ENCODE assay signal across 17 cellular contexts in genomic region chr13:112255550-112256120, GRCh38.
DNase-seq lines count a peak whose midpoint lies in the region; ATAC-seq, FAIRE-seq and TF ChIP-seq lines count a peak whose summit lies in the region.
"Had no signal": no experiment of that assay in that cellular context is flagged by ENCODE, and none has a peak within 500 bp of the region (broad histone marks: within the 10 kb centered on the region; RNA-seq: fewer than 3 reads in every experiment).

No MANE protein-coding gene starts in this region.

- H3K4ac ChIP-seq in H1 (replicated peaks; ENCODE audit: insufficient read length, low read depth, low read length) = no peak overlapping the region

- H3K9me3 ChIP-seq in H1 (ENCODE audit: insufficient read depth in 2 of 2, low read depth in 1 of 2, low read length in 1 of 2) (no peaks in the 10 kb centered on the region), lung (ENCODE audit: control insufficient read depth in 2 of 2, insufficient read depth in 1 of 2, low read length in 1 of 2) (peaks cover 0 to 7% of the 10 kb centered on the region in 2 donors)
- H3K9me3 ChIP-seq: Caco-2 had no signal

- no peak overlapping the region for H2AFZ ChIP-seq in H1 (ENCODE audit: low read length)

- no peak for TF ChIP-seq POLR2A in H1 (IDR thresholded peaks at IDR 0.05; ENCODE audit: control extremely low read depth in 1 of 2, low read depth in 2 of 2, low read length in 2 of 2)

- no peaks in the 10 kb centered on the region for H3K36me3 Mint-ChIP-seq in osteocyte (ENCODE audit: unreplicated experiment)
- H3K36me3 Mint-ChIP-seq in naive thymus-derived CD8-positive, alpha-beta T cell = no peaks in the 10 kb centered on the region
- H3K36me3 Mint-ChIP-seq: CD14-positive monocyte; CD8-positive, alpha-beta T cell had no signal

- no peak overlapping the region for H3K4me3 ChIP-seq in H1 (ENCODE audit: extremely low read depth in 1 of 4, insufficient read depth in 2 of 4, low read depth in 3 of 4, low read length in 4 of 4)
- no peak overlapping the region for H3K4me3 ChIP-seq in lung

- H4K20me1 ChIP-seq in H1 (replicated peaks in 1 of 2; ENCODE audit: control insufficient read depth in 1 of 2, insufficient read depth in 2 of 2, low read length in 2 of 2) = no peaks in the 10 kb centered on the region

- no peak overlapping the region for H2BK15ac ChIP-seq in H1 (ENCODE audit: low read length)

- no peak overlapping the region for H3K9ac ChIP-seq in H1 (replicated peaks in 1 of 4; ENCODE audit: extremely low read depth in 1 of 4, low read depth in 3 of 4, low read length in 3 of 4)

- H3K36me3 ChIP-seq in H1 (ENCODE audit: control insufficient read depth in 2 of 4, insufficient read depth in 4 of 4, low read length in 3 of 4) (no peaks in the 10 kb centered on the region), lung (ENCODE audit: control insufficient read depth in 2 of 2, insufficient read depth in 2 of 2, low read length in 2 of 2) (no peaks in the 10 kb centered on the region)

- TF ChIP-seq RAD21 in H1 (IDR thresholded peaks at IDR 0.05 in 1 of 2, conservative IDR thresholded peaks at IDR 0.05 in 1 of 2; ENCODE audit: low read depth in 2 of 2, low read length in 2 of 2) = no peak

- CTCF ChIA-PET in H1 (lab: Charles Lee; ENCODE audit: partially characterized antibody) = interaction anchor here (1.8 kb wide), 1 partner anchor 32 kb away, joined by 6 read pairs; no protein-coding TSS in a partner anchor

- no peaks in the 10 kb centered on the region for H3K79me1 ChIP-seq in H1 (ENCODE audit: low read depth, low read length)

- ATAC-seq in lung (ENCODE audit: insufficient read depth, low FRiP score) (no peak), HG02884 (IDR thresholded peaks at IDR 0.05; ENCODE audit: unreplicated experiment) (no peak)
- no peak for ATAC-seq in naive thymus-derived CD8-positive, alpha-beta T cell
- ATAC-seq: CD8-positive, alpha-beta T cell; HCT116 had no signal

- H3K27me3 Mint-ChIP-seq in osteocyte (ENCODE audit: unreplicated experiment) = no peaks in the 10 kb centered on the region
- peaks cover 0 to 41% (median 8%) of the 10 kb centered on the region in 5 donors for H3K27me3 Mint-ChIP-seq in naive thymus-derived CD8-positive, alpha-beta T cell

- H3K4me2 ChIP-seq in H1 (ENCODE audit: insufficient read depth in 1 of 2, low read depth in 2 of 2, low read length in 2 of 2) = no peak overlapping the region

- 0 out of 2 replicates have a peak overlapping the region, but pooled peaks have one; percentile 39 for H2BK12ac ChIP-seq in H1 (ENCODE audit: low read depth, low read length)

- no peaks in the 10 kb centered on the region for H3K4me1 Mint-ChIP-seq in osteocyte (ENCODE audit: unreplicated experiment)
- no peaks in the 10 kb centered on the region for H3K4me1 Mint-ChIP-seq in naive thymus-derived CD8-positive, alpha-beta T cell
- H3K4me1 Mint-ChIP-seq: CD14-positive monocyte had no signal

- peak; percentile 49 for DNase-seq in activated CD8-positive, alpha-beta memory T cell treated with anti-CD3 and anti-CD28 coated beads for 24 hours
- DNase-seq in activated CD8-positive, alpha-beta memory T cell treated with anti-CD3 and anti-CD28 coated beads, Interleukin-2, amount 50 U/mL, for 4 hours = no peak
- peak in 1 of 2 experiments; percentile 24 for DNase-seq in H1 (ENCODE audit: low read depth in 1 of 2, low spot score in 2 of 2)
- peak; percentile 27 for DNase-seq in lung (ENCODE audit: low spot score)
- DNase-seq in osteocyte (ENCODE audit: extremely low spot score, unreplicated experiment) = peak; percentile 83
- no peak for DNase-seq in naive thymus-derived CD8-positive, alpha-beta T cell
- no peak for DNase-seq in NCI-H146 treated with DMSO at 0.1 percent for 48 hours (lab: John Stamatoyannopoulos, UW; ENCODE audit: unreplicated experiment)
- DNase-seq: Caco-2, DND-41, GDM1 had no signal

- H3K23ac ChIP-seq in H1 (ENCODE audit: insufficient read length) = no peak overlapping the region

- 90% methylated on average over 19 of the region's 19 CpGs; no CpG with 5 or more reads in 1 of the 2 experiments for WGBS in H1 (ENCODE audit: extremely low coverage in 1 of 2, insufficient coverage in 1 of 2, insufficient read length in 1 of 2, insufficient replicate concordance in 2 of 2, low coverage in 1 of 2, low lambda C conversion rate in 2 of 2, missing lambda C conversion rate in 1 of 2), 2 experiments
- 77 to 80% methylated on average over 19 of the region's 19 CpGs for WGBS in lung, 2 donors

- TF ChIP-seq EP300 in H1 (IDR thresholded peaks at IDR 0.05; ENCODE audit: borderline replicate concordance in 1 of 2, low read depth in 2 of 2, low read length in 2 of 2) = no peak

- no peak overlapping the region for H2BK120ac ChIP-seq in H1 (replicated peaks; ENCODE audit: low read depth, low read length)

- no peak overlapping the region for H3K4me3 Mint-ChIP-seq in osteocyte (ENCODE audit: unreplicated experiment)
- no peak overlapping the region for H3K4me3 Mint-ChIP-seq in naive thymus-derived CD8-positive, alpha-beta T cell
- H3K4me3 Mint-ChIP-seq: CD14-positive monocyte; CD8-positive, alpha-beta T cell had no signal

- H3K27ac ChIP-seq in H1 (ENCODE audit: low read depth, low read length) = no peak overlapping the region
- no peak overlapping the region for H3K27ac ChIP-seq in lung (ENCODE audit: low read depth in 1 of 2, low read length in 1 of 2)
- H3K27ac ChIP-seq: 22Rv1 had no signal

- H3K23me2 ChIP-seq in H1 (ENCODE audit: low read depth, low read length) = no peaks in the 10 kb centered on the region; the same call in 1 of the 2 replicates

- H3K56ac ChIP-seq in H1 (replicated peaks; ENCODE audit: insufficient read length, low read depth, low read length) = no peak overlapping the region

- H3K27ac Mint-ChIP-seq in osteocyte (ENCODE audit: unreplicated experiment) = no peak overlapping the region
- no peak overlapping the region for H3K27ac Mint-ChIP-seq in naive thymus-derived CD8-positive, alpha-beta T cell
- H3K27ac Mint-ChIP-seq: CD14-positive monocyte; CD8-positive, alpha-beta T cell had no signal

- no peak for TF ChIP-seq CTCF in H1 (IDR thresholded peaks at IDR 0.05; ENCODE audit: control extremely low read depth in 1 of 3, insufficient read depth in 1 of 3, low read depth in 1 of 3, low read length in 3 of 3)
- no peak for TF ChIP-seq CTCF in lung (IDR thresholded peaks at IDR 0.05; ENCODE audit: control extremely low read depth, extremely low read depth)
- TF ChIP-seq CTCF in osteocyte (IDR thresholded peaks at IDR 0.05) = no peak

- no peak overlapping the region for H4K5ac ChIP-seq in H1 (ENCODE audit: insufficient read length, low read depth, low read length)

- POLR2A ChIA-PET in H1 (lab: Charles Lee; ENCODE audit: partially characterized antibody) = no interaction called here
- POLR2A ChIA-PET in naive thymus-derived CD8-positive, alpha-beta T cell (lab: Charles Lee) = no interaction called here

- peaks cover 12% of the 10 kb centered on the region for H3K9me3 Mint-ChIP-seq in osteocyte (ENCODE audit: unreplicated experiment)
- H3K9me3 Mint-ChIP-seq in naive thymus-derived CD8-positive, alpha-beta T cell = peaks cover 0 to 3% (median 0%) of the 10 kb centered on the region in 9 donors
- H3K9me3 Mint-ChIP-seq: CD8-positive, alpha-beta T cell had no signal

- no peak overlapping the region for H2BK5ac ChIP-seq in H1 (ENCODE audit: low read depth, low read length)

- no peak for FAIRE-seq in H1 (lab: Jason Lieb, UNC)
- FAIRE-seq: GM12892, GM19239 had no signal

- H3K27me3 ChIP-seq in H1 (replicated peaks in 1 of 4; ENCODE audit: control insufficient read depth in 3 of 4, extremely low read depth in 1 of 4, insufficient read depth in 3 of 4, low read length in 3 of 4) (no peaks in the 10 kb centered on the region; a peak in 1 of 7 replicates), lung (ENCODE audit: control insufficient read depth, insufficient read depth) (no peaks in the 10 kb centered on the region)

- H4K91ac ChIP-seq in H1 (replicated peaks; ENCODE audit: insufficient read length, low read length) = no peak overlapping the region

- no peak overlapping the region for H3K18ac ChIP-seq in H1 (ENCODE audit: extremely low read depth, low read length)

- H4K8ac ChIP-seq in H1 (ENCODE audit: extremely low read depth, insufficient read depth, low read length) = no peak overlapping the region

- no peak overlapping the region for H2AK5ac ChIP-seq in H1 (ENCODE audit: low read depth, low read length)

- H3K14ac ChIP-seq in H1 (ENCODE audit: insufficient read length) = no peak overlapping the region

- no peaks in the 10 kb centered on the region for H3K4me1 ChIP-seq in H1 (replicated peaks in 1 of 4; ENCODE audit: control insufficient read depth in 3 of 4, insufficient read depth in 4 of 4, low read length in 3 of 4)
- no peaks in the 10 kb centered on the region for H3K4me1 ChIP-seq in lung (ENCODE audit: control insufficient read depth in 2 of 2, insufficient read depth in 2 of 2, low read length in 2 of 2)
- H3K4me1 ChIP-seq: Caco-2 had no signal

- no peak overlapping the region for H2BK20ac ChIP-seq in H1 (ENCODE audit: low read length)

- no peaks in the 10 kb centered on the region for H3K79me2 ChIP-seq in H1 (ENCODE audit: control insufficient read depth in 1 of 2, insufficient read depth in 2 of 2, low read length in 2 of 2)

TF ChIP-seq in H1, 55 proteins besides CTCF, POLR2A, EP300 and RAD21:
- TF ChIP-seq PHF8 (conservative IDR thresholded peaks at IDR 0.05; ENCODE audit: low read depth, low read length) (no peak), USF2 (IDR thresholded peaks at IDR 0.05; ENCODE audit: low read length) (no peak), SP1 (IDR thresholded peaks at IDR 0.05; ENCODE audit: low read depth, low read length) (no peak), E2F6 (IDR thresholded peaks at IDR 0.05) (no peak), POU5F1 (IDR thresholded peaks at IDR 0.05; ENCODE audit: low read depth, low read length) (no peak), CREB1 (IDR thresholded peaks at IDR 0.05) (no peak), CEBPB (IDR thresholded peaks at IDR 0.05; ENCODE audit: low read depth, low read length) (no peak), NANOG (IDR thresholded peaks at IDR 0.05; ENCODE audit: insufficient read depth, low read depth, low read length, poor library complexity, severe bottlenecking) (no peak), SP4 (IDR thresholded peaks at IDR 0.05; ENCODE audit: low read length) (no peak)

Comparison
In these comparisons a context has a peak if more than half of its experiments do, and no peak if none do; other contexts are left out.
1. DNase-seq: peak in activated CD8-positive, alpha-beta memory T cell treated with anti-CD3 and anti-CD28 coated beads for 24 hours (single experiment), lung (single experiment) and osteocyte (single experiment); none in activated CD8-positive, alpha-beta memory T cell treated with anti-CD3 and anti-CD28 coated beads, Interleukin-2, amount 50 U/mL, for 4 hours (single experiment), naive thymus-derived CD8-positive, alpha-beta T cell (0 of 10) and NCI-H146 treated with DMSO at 0.1 percent for 48 hours (single experiment).